ENCODE assay signal across 7 cellular contexts in the genomic region with DNA sequence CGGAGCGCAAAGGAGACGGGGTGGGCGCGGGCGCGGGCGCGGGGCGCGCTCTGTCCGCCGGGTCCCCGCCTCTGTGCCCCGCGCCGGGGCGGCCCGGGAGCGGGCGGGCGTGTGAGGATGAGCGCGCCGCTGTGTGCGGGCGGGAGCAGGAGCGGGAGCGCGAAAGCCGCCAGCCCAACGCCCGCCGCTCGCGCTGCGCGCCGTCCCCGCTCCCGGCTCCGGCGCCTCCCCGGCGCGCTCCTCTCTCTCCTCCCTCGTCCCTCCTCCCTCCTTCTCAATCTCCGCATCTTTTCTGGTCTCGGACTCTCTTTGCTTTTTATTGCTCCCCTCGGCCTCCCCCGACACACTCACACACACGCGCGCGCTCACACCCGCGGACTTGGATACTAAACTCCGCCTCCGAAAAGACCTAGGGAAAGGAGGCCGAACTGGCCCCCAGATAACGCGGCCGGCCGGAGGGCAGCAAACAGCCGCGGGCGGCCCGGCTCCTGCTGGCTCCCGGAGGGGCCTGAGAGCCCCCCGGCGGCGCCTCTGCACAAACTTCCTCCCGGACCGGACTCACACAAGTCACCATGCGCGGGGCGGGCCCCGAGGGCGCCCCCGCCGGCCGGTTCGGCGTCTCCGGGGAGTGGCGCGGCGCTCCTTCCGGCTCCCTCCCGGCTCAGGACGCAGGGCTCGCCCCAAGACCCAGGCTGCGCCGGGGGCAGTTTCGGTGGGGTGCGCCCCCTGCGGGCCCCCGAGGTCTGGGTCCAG. TPM values are rescaled to one million over a fixed set of nuclear protein-coding genes. Genes with fewer than 3 reads are reported as not detected.
DNase-seq lines count a peak whose midpoint lies in the region; ATAC-seq and TF ChIP-seq lines count a peak whose summit lies in the region.

Gene FIBCD1 (minus strand): TSS at position 596 of the 753 bp plus-strand sequence. CDS start 640 bp downstream, outside the sequence.

- peak within 1 kb of the TSS; percentile 49 for H2AFZ ChIP-seq in hepatocyte

- WGBS in hepatocyte (ENCODE audit: low lambda C conversion rate, missing lambda C conversion rate), result 2% methylated on average over 60 of the region's 98 CpGs

- DNase-seq in GM10266 (ENCODE audit: extremely low spot score), result peak; percentile 81
- DNase-seq in KG1 (lab: John Stamatoyannopoulos, UW), result peak; percentile 7
- no peak for DNase-seq in activated T-cell treated with anti-CD3 and anti-CD28 coated beads, Interleukin-2, amount 50 U/mL, for 4 hours
- DNase-seq in hepatocyte (ENCODE audit: low spot score), result peak; percentile 47
- DNase-seq in mucosa of gallbladder (ENCODE audit: low spot score), result no peak
- no peak for DNase-seq in SHP77 (lab: John Stamatoyannopoulos, UW)

- H3K27ac ChIP-seq in hepatocyte, result no peak within 1 kb of the TSS

- no peaks in the 10 kb centered on the region for H3K79me2 ChIP-seq in hepatocyte

- ATAC-seq in activated T-cell treated with anti-CD3 and anti-CD28 coated beads, Interleukin-2, amount 50 U/mL, for 4 hours, result peak in 1 of 2 donors; percentile 36
- ATAC-seq in stimulated activated memory B cell treated with anti-CD40 and anti-IgM and Interleukin-4, amounts not matched to agents 10 μg/mL and 1 μg/mL and 100 μg/mL, for 72 hours, result peak; percentile 21

- TF ChIP-seq CTCF in GM10266 (IDR thresholded peaks at IDR 0.05; ENCODE audit: control insufficient read depth, insufficient read depth, low read depth, missing control alignments), result peak; percentile 25
- peak; percentile 26 for TF ChIP-seq CTCF in hepatocyte (IDR thresholded peaks at IDR 0.05; ENCODE audit: poor library complexity)

- H3K4me3 Mint-ChIP-seq in activated T-cell treated with anti-CD3 and anti-CD28 coated beads, Interleukin-2, amount 50 U/mL, for 4 hours, result peak within 1 kb of the TSS; percentile 24
- peak within 1 kb of the TSS; percentile 88 for H3K4me3 Mint-ChIP-seq in stimulated activated memory B cell treated with anti-CD40 and anti-IgM and Interleukin-4, amounts not matched to agents 10 μg/mL and 1 μg/mL and 100 μg/mL, for 72 hours

- H3K27me3 ChIP-seq in hepatocyte, result peaks cover 69% of the 10 kb centered on the region

- peaks cover 68% of the 10 kb centered on the region for H3K27me3 Mint-ChIP-seq in activated T-cell treated with anti-CD3 and anti-CD28 coated beads, Interleukin-2, amount 50 U/mL, for 4 hours (ENCODE audit: low read depth)
- peaks cover 87% of the 10 kb centered on the region for H3K27me3 Mint-ChIP-seq in stimulated activated memory B cell treated with anti-CD40 and anti-IgM and Interleukin-4, amounts not matched to agents 10 μg/mL and 1 μg/mL and 100 μg/mL, for 72 hours

- H3K4me2 ChIP-seq in hepatocyte, result peak within 1 kb of the TSS; percentile 100

- H3K36me3 ChIP-seq in hepatocyte (replicated peaks; ENCODE audit: insufficient read depth, low read depth), result no peaks in the 10 kb centered on the region

- H3K9me3 ChIP-seq in hepatocyte (ENCODE audit: low read depth), result no peaks in the 10 kb centered on the region

- peak within 1 kb of the TSS; percentile 55 for H3K4me3 ChIP-seq in hepatocyte

- H3K4me1 Mint-ChIP-seq in activated T-cell treated with anti-CD3 and anti-CD28 coated beads, Interleukin-2, amount 50 U/mL, for 4 hours (ENCODE audit: low read depth), result peaks cover 11% of the 10 kb centered on the region
- H3K4me1 Mint-ChIP-seq in stimulated activated memory B cell treated with anti-CD40 and anti-IgM and Interleukin-4, amounts not matched to agents 10 μg/mL and 1 μg/mL and 100 μg/mL, for 72 hours, result peaks cover 25% of the 10 kb centered on the region

- H3K27ac Mint-ChIP-seq in stimulated activated memory B cell treated with anti-CD40 and anti-IgM and Interleukin-4, amounts not matched to agents 10 μg/mL and 1 μg/mL and 100 μg/mL, for 72 hours, result no peak within 1 kb of the TSS

- H3K9me3 Mint-ChIP-seq in activated T-cell treated with anti-CD3 and anti-CD28 coated beads, Interleukin-2, amount 50 U/mL, for 4 hours, result no peaks in the 10 kb centered on the region
- H3K9me3 Mint-ChIP-seq in stimulated activated memory B cell treated with anti-CD40 and anti-IgM and Interleukin-4, amounts not matched to agents 10 μg/mL and 1 μg/mL and 100 μg/mL, for 72 hours, result no peaks in the 10 kb centered on the region

- no peaks in the 10 kb centered on the region for H4K20me1 ChIP-seq in hepatocyte (ENCODE audit: insufficient read depth, poor library complexity, severe bottlenecking)

- H3K36me3 Mint-ChIP-seq in activated T-cell treated with anti-CD3 and anti-CD28 coated beads, Interleukin-2, amount 50 U/mL, for 4 hours (ENCODE audit: insufficient read depth), result no peaks in the 10 kb centered on the region
- no peaks in the 10 kb centered on the region for H3K36me3 Mint-ChIP-seq in stimulated activated memory B cell treated with anti-CD40 and anti-IgM and Interleukin-4, amounts not matched to agents 10 μg/mL and 1 μg/mL and 100 μg/mL, for 72 hours

- no peaks in the 10 kb centered on the region for H3K9me2 ChIP-seq in hepatocyte (replicated peaks; ENCODE audit: insufficient read depth)

- peaks cover 5% of the 10 kb centered on the region for H3K4me1 ChIP-seq in hepatocyte (ENCODE audit: insufficient read depth)

RNA-seq across cellular contexts. Expression of gene FIBCD1, which starts in this region (rescaled TPM):
- total RNA-seq in activated T-cell treated with anti-CD3 and anti-CD28 coated beads, Interleukin-2, amount 50 U/mL, for 4 hours, result not detected
- total RNA-seq in hepatocyte, result 0.33 TPM in 1 of 2 replicates, not detected in the other
- polyA plus RNA-seq in hepatocyte, result 0.73 TPM in 1 of 2 replicates, not detected in the other
- total RNA-seq in mucosa of gallbladder, result 6.0 TPM

Comparison
In these comparisons a context has a peak if more than half of its experiments do, and no peak if none do; other contexts are left out.
1. Peak in DNase-seq, H3K4me3 ChIP-seq and H3K4me2 ChIP-seq in hepatocyte; RNA of the gene not detected or under 1 TPM.
2. DNase-seq: peak in GM10266 (single experiment) and KG1 (single experiment); none in activated T-cell treated with anti-CD3 and anti-CD28 coated beads, Interleukin-2, amount 50 U/mL, for 4 hours (single experiment), mucosa of gallbladder (single experiment) and SHP77 (0 of 2).